1 cellular context compared by ENCODE assay signal in genomic region chr17:4832829-4833177, GRCh38.
TF ChIP-seq lines count a peak whose summit lies in the region.

No MANE protein-coding gene starts in this region.

TF ChIP-seq in HepG2, 621 proteins besides CTCF, POLR2A, EP300 and RAD21:
- peak; percentile 75; the same call in 1 of the 2 replicates for TF ChIP-seq RFX1 (IDR thresholded peaks at IDR 0.05)
TF ChIP-seq in HepG2: peak in this region for 1; not testable (repeated sequence) for 620.
